In genomic region chr15:79952329-79952728, GRCh38 we compare ENCODE assay signal across 1 cellular context.
TF ChIP-seq lines count a peak whose summit lies in the region.

No MANE protein-coding gene starts in this region.

TF ChIP-seq in K562, 482 proteins besides CTCF, POLR2A, EP300 and RAD21 (continued from another document):
- TF ChIP-seq ZNF143 (CRISPR knock-in tag; IDR thresholded peaks at IDR 0.05) (no peak), OTX1 (CRISPR knock-in tag; IDR thresholded peaks at IDR 0.05) (no peak), NCOA4 (IDR thresholded peaks at IDR 0.05; ENCODE audit: partially characterized antibody) (no peak), ZEB2 (IDR thresholded peaks at IDR 0.05) (no peak), GABPB1 (CRISPR knock-in tag; IDR thresholded peaks at IDR 0.05) (no peak), CEBPB (tag; IDR thresholded peaks at IDR 0.05) (no peak), ZNF24 (IDR thresholded peaks at IDR 0.05) (no peak)
- TF ChIP-seq, protein P1, sequence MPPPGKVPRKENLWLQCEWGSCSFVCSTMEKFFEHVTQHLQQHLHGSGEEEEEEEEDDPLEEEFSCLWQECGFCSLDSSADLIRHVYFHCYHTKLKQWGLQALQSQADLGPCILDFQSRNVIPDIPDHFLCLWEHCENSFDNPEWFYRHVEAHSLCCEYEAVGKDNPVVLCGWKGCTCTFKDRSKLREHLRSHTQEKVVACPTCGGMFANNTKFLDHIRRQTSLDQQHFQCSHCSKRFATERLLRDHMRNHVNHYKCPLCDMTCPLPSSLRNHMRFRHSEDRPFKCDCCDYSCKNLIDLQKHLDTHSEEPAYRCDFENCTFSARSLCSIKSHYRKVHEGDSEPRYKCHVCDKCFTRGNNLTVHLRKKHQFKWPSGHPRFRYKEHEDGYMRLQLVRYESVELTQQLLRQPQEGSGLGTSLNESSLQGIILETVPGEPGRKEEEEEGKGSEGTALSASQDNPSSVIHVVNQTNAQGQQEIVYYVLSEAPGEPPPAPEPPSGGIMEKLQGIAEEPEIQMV (tag; conservative IDR thresholded peaks at IDR 0.05; ENCODE audit: low read depth) = no peak
